Comparison of ENCODE assay signal across 22 cellular contexts in the genomic region with DNA sequence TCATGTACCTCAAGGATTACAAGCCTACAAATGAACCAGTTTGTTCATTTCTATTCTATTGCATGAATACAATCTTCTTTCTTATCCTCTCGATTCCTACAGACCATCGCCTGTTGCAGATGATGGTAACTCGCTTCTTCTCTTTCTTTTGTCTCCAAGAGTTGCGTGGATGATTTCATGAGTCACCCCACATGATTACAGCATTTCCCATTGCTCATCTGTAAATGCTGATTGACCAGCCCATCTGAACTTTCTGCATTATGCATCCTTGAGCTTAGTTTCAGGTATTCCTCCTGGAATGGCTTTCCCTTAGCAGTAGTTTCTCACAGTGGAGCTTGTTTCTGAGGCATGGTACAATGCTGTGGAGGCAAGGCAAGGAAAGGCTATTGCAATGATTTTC.
DNase-seq lines count a peak whose midpoint lies in the region; FAIRE-seq and TF ChIP-seq lines count a peak whose summit lies in the region.
"Had no signal": no experiment of that assay in that cellular context is flagged by ENCODE, and none has a peak within 500 bp of the region (broad histone marks: within the 10 kb centered on the region; RNA-seq: fewer than 3 reads in every experiment).

No MANE protein-coding gene starts in this region.

- H3K27ac ChIP-seq in RWPE1, result no peak overlapping the region
- H3K27ac ChIP-seq: C4-2B, HL-60 had no signal

- DNase-seq in LHCN-M2 (ENCODE audit: low read depth) (peak; percentile 15), RWPE1 (ENCODE audit: low spot score) (peak; percentile 9), epithelial cell of esophagus (ENCODE audit: low read depth) (peak; percentile 73), inferior parietal cortex (ENCODE audit: extremely low spot score) (no peak), ecto neural progenitor cell (ENCODE audit: low spot score) (no peak), D721Med (ENCODE audit: insufficient read length, low spot score) (no peak), hypothalamus (lab: John Stamatoyannopoulos, UW) (no peak)
- DNase-seq: Caco-2; CD8-positive, alpha-beta T cell; DMS 273 treated with DMSO at 0.1 percent for 48 hours; DMS79 treated with DMSO at 0.1 percent for 48 hours; H7; Kasumi-1; MM.1S; NCI-H2029; NCI-H446 treated with DMSO at 0.1 percent for 48 hours; NCI-H526; NCI-H82; SK-N-SH; SW 1271 had no signal

- no peak overlapping the region for H3K4me3 ChIP-seq in epithelial cell of esophagus (ENCODE audit: low read length)

- POLR2A ChIA-PET in RWPE1 (lab: Yijun Ruan, JAX; ENCODE audit: low non-redundant PET), result no interaction called here

- TF ChIP-seq CTCF in RWPE1 (conservative IDR thresholded peaks at IDR 0.05; ENCODE audit: low read depth) (no peak), epithelial cell of esophagus (IDR thresholded peaks at IDR 0.05; ENCODE audit: insufficient read depth, low read depth, low read length, missing control alignments) (no peak), D721Med (IDR thresholded peaks at IDR 0.05; ENCODE audit: insufficient read depth, missing control alignments) (no peak)

- CTCF ChIA-PET in RWPE1 (lab: Yijun Ruan, JAX), result no interaction called here

- no peak for FAIRE-seq in D721Med (lab: Jason Lieb, UNC)

Comparison
In these comparisons a context has a peak if more than half of its experiments do, and no peak if none do; other contexts are left out.
1. DNase-seq: peak in LHCN-M2 (single experiment), RWPE1 (single experiment) and epithelial cell of esophagus (single experiment); none in inferior parietal cortex (single experiment), ecto neural progenitor cell (single experiment), D721Med (single experiment) and hypothalamus (0 of 51).